ENCODE assay signal across 1 cellular context in genomic region chr6:81821449-81821848, GRCh38.
TF ChIP-seq lines count a peak whose summit lies in the region.

No MANE protein-coding gene starts in this region.

TF ChIP-seq in HepG2, 621 proteins besides CTCF, POLR2A, EP300 and RAD21 (continued from another document):
- TF ChIP-seq POGK (CRISPR knock-in tag; conservative IDR thresholded peaks at IDR 0.05): no peak
- no peak for TF ChIP-seq ZFY (CRISPR knock-in tag; IDR thresholded peaks at IDR 0.05)
- TF ChIP-seq DMAP1 (CRISPR knock-in tag; IDR thresholded peaks at IDR 0.05): no peak
- no peak for TF ChIP-seq ZSCAN30 (CRISPR knock-in tag; IDR thresholded peaks at IDR 0.05)
- no peak for TF ChIP-seq RFXANK (CRISPR knock-in tag; IDR thresholded peaks at IDR 0.05)
- no peak for TF ChIP-seq ZNF749 (CRISPR knock-in tag; IDR thresholded peaks at IDR 0.05; ENCODE audit: borderline replicate concordance)
- no peak; the same call in 1 of the 2 replicates for TF ChIP-seq HMG20A (CRISPR knock-in tag; IDR thresholded peaks at IDR 0.05; ENCODE audit: borderline replicate concordance)
- TF ChIP-seq MYPOP (CRISPR knock-in tag; IDR thresholded peaks at IDR 0.05): no peak
